ENCODE assay signal across 7 cellular contexts in genomic region chr2:116949249-116949648, GRCh38.
"Had no signal": no experiment of that assay in that cellular context is flagged by ENCODE, and none has a peak within 500 bp of the region (broad histone marks: within the 10 kb centered on the region; RNA-seq: fewer than 3 reads in every experiment).

No MANE protein-coding gene starts in this region.

- H3K4me3 ChIP-seq: GM12878 had no signal

- ATAC-seq: GM12878 had no signal

- FAIRE-seq: GM12878, GM12891, GM12892, GM18507, GM19239 had no signal

- DNase-seq: GDM1, GF-D8 had no signal
